In genomic region chr12:73374360-73374759, GRCh38 we compare ENCODE assay signal across 1 cellular context.
TF ChIP-seq lines count a peak whose summit lies in the region.

No MANE protein-coding gene starts in this region.

TF ChIP-seq in A549, 52 proteins besides CTCF, POLR2A, EP300 and RAD21 (continued from another document):
- no peak for TF ChIP-seq BCL3 (IDR thresholded peaks at IDR 0.05)
